30 cellular contexts compared by ENCODE assay signal in the genomic region with DNA sequence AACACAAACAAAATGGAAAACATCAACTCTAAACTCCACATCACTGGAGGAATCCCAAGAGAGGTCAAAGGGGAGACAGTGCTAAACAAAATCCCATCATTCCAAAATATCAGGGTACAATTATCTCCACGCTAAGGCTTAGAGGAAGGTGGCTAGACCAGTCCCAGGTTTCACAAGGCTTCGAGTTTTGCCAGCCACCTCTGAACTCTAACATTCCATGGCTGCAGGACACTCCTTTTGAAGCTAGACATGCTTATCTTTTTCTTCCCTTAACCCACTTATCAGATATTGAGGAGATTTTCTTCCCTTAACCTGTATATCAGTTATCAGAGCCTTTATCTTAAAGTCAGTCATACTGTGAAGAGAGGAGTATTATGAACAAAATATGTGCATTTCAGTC.
"Had no signal": no experiment of that assay in that cellular context is flagged by ENCODE, and none has a peak within 500 bp of the region (broad histone marks: within the 10 kb centered on the region; RNA-seq: fewer than 3 reads in every experiment).

No MANE protein-coding gene starts in this region.

- H2AFZ ChIP-seq: neural progenitor cell, parathyroid adenoma had no signal

- ATAC-seq: left colon; left lung; lower lobe of right lung; natural killer cell; psoas muscle; sciatic nerve; stimulated activated naive CD8-positive, alpha-beta T cell treated with anti-CD3 and anti-CD28 coated beads, Interleukin-15, Interleukin-2, amounts not matched to agents 100 U/mL and 50 U/mL, for 24 hours; upper lobe of right lung had no signal

- H3K4me1 Mint-ChIP-seq: immature natural killer cell, natural killer cell, neural progenitor cell had no signal

- H3K79me2 ChIP-seq: parathyroid adenoma had no signal

- H3K27ac ChIP-seq: left lung, lower lobe of right lung, neural progenitor cell, neutrophil, parathyroid adenoma, psoas muscle, skin epidermis, stomach, testis, thyroid gland, transverse colon, upper lobe of right lung had no signal

- H3K9me3 ChIP-seq: left lung, lower lobe of right lung, neutrophil, psoas muscle, stomach, testis, thyroid gland, transverse colon, upper lobe of right lung had no signal

- H3K4me3 Mint-ChIP-seq: immature natural killer cell; mesothelial cell of epicardium; natural killer cell; nephron progenitor cell; neural progenitor cell; stimulated activated naive B cell treated with anti-CD40 and anti-IgM and Interleukin-4, amounts not matched to agents 10 μg/mL and 1 μg/mL and 100 μg/mL, for 72 hours had no signal

- H3K4me1 ChIP-seq: left lung, lower lobe of right lung, neural progenitor cell, parathyroid adenoma, psoas muscle, testis, thyroid gland, transverse colon, upper lobe of right lung had no signal

- H3K9me3 Mint-ChIP-seq: immature natural killer cell; mesothelial cell of epicardium; naive B cell; natural killer cell; nephron progenitor cell; neural progenitor cell; stimulated activated naive B cell treated with anti-CD40 and anti-IgM and Interleukin-4, amounts not matched to agents 10 μg/mL and 1 μg/mL and 100 μg/mL, for 72 hours had no signal

- H3K27me3 Mint-ChIP-seq: naive B cell; stimulated activated naive B cell treated with anti-CD40 and anti-IgM and Interleukin-4, amounts not matched to agents 10 μg/mL and 1 μg/mL and 100 μg/mL, for 72 hours had no signal

- DNase-seq: hypothalamus; immature natural killer cell; kidney; left colon; left lung; lower lobe of right lung; mammary epithelial cell; mesenchymal stem cell; naive B cell; natural killer cell; nephron progenitor cell; occipital lobe; psoas muscle; stimulated activated CD4-positive, alpha-beta T cell treated with anti-CD3 and anti-CD28 coated beads, Interleukin-12 subunit alpha, Interleukin-12 subunit beta, amount 100 ng/mL, for 4 hours; stimulated activated CD4-positive, alpha-beta T cell treated with anti-CD3 and anti-CD28 coated beads, Interleukin-15, amount 100 ng/mL, for 24 hours; stimulated activated CD4-positive, alpha-beta T cell treated with anti-CD3 and anti-CD28 coated beads, Interleukin-2, amount 100 ng/mL, for 24 hours; stimulated activated CD4-positive, alpha-beta T cell treated with anti-CD3 and anti-CD28 coated beads, Interleukin-4, amount 100 ng/mL, for 1 hour; stimulated activated naive B cell treated with anti-CD40 and anti-IgM and Interleukin-4, amounts not matched to agents 10 μg/mL and 1 μg/mL and 100 μg/mL, for 72 hours; stimulated activated naive CD8-positive, alpha-beta T cell treated with anti-CD3 and anti-CD28 coated beads, Interleukin-15, Interleukin-2, amounts not matched to agents 100 U/mL and 50 U/mL, for 24 hours; stomach; testis; thyroid gland; transverse colon; upper lobe of right lung had no signal

- H3K27ac Mint-ChIP-seq: immature natural killer cell; mesothelial cell of epicardium; naive B cell; natural killer cell; nephron progenitor cell; stimulated activated naive B cell treated with anti-CD40 and anti-IgM and Interleukin-4, amounts not matched to agents 10 μg/mL and 1 μg/mL and 100 μg/mL, for 72 hours had no signal

- H3K27me3 ChIP-seq: left lung, neural progenitor cell, stomach, testis, thyroid gland, transverse colon, upper lobe of right lung had no signal

- H3K36me3 Mint-ChIP-seq: immature natural killer cell, mesothelial cell of epicardium, naive B cell, natural killer cell had no signal

- H3K9ac ChIP-seq: neural progenitor cell, parathyroid adenoma had no signal

- H3K36me3 ChIP-seq: left lung, lower lobe of right lung, neutrophil, stomach, thyroid gland, transverse colon, upper lobe of right lung had no signal

- H3K4me3 ChIP-seq: left lung, lower lobe of right lung, neural progenitor cell, psoas muscle, skin epidermis, stomach, testis, thyroid gland, transverse colon, upper lobe of right lung had no signal
